In the genomic region with DNA sequence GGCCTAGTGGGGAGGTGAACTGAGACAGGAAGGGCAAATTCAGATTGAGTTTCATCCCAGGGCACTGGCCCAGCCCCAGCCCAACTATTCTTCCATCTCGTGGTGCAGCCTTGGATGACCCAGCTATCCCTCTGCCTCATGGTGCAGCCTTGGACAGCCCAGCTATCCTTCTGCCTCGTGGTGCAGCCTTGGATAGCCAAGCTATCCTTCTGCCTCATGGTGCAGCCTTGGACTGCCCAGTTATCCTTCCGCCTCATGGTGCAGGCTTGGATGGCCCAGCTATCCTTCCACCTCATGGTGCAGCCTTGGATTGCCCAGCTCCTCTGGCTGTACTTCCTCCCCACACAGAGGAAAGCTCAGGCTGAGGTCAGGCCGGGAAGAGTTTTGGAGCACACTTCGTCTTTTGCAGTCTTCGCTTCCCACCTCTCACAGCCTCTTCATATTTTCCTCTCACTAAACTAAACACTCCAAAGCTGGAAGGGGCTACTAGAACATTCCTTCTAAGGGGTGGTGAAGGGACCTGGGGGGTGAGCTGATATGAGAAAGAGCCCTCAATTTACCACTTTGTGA, we compare ENCODE assay signal across 25 cellular contexts.
"Had no signal": no experiment of that assay in that cellular context is flagged by ENCODE, and none has a peak within 500 bp of the region (broad histone marks: within the 10 kb centered on the region; RNA-seq: fewer than 3 reads in every experiment).

No MANE protein-coding gene starts in this region.

- H3K27ac ChIP-seq: left ventricle myocardium inferior, ovary, right atrium auricular region, skin epidermis, stomach, suprapubic skin, tibial nerve, upper lobe of right lung had no signal

- DNase-seq: hypothalamus; immature natural killer cell; kidney; left ventricle myocardium inferior; midbrain; mucosa of descending colon; naive thymus-derived CD4-positive, alpha-beta T cell; ovary; stimulated activated CD4-positive, alpha-beta T cell treated with anti-CD3 and anti-CD28 coated beads, Interleukin-12 subunit alpha, Interleukin-12 subunit beta, amount 100 ng/mL, for 4 hours; stimulated activated CD4-positive, alpha-beta T cell treated with anti-CD3 and anti-CD28 coated beads, Interleukin-15, amount 100 ng/mL, for 24 hours; stimulated activated CD4-positive, alpha-beta T cell treated with anti-CD3 and anti-CD28 coated beads, Interleukin-2, amount 100 ng/mL, for 24 hours; stimulated activated CD4-positive, alpha-beta T cell treated with anti-CD3 and anti-CD28 coated beads, Interleukin-4, amount 100 ng/mL, for 1 hour; stimulated activated naive B cell treated with anti-CD40 and anti-IgM and Interleukin-4, amounts not matched to agents 10 μg/mL and 1 μg/mL and 100 μg/mL, for 72 hours; stimulated activated naive CD8-positive, alpha-beta T cell treated with anti-CD3 and anti-CD28 coated beads, Interleukin-15, Interleukin-2, amounts not matched to agents 100 U/mL and 50 U/mL, for 24 hours; stomach; upper lobe of right lung had no signal

- H3K36me3 ChIP-seq: left ventricle myocardium inferior, ovary, right atrium auricular region, stomach, suprapubic skin, tibial nerve, upper lobe of right lung had no signal

- H3K4me3 ChIP-seq: left ventricle myocardium inferior, lung, mucosa of descending colon, ovary, right atrium auricular region, skin epidermis, stomach, suprapubic skin, tibial nerve, upper lobe of right lung had no signal

- H3K4me1 ChIP-seq: upper lobe of right lung had no signal

- H3K27me3 Mint-ChIP-seq: memory B cell; naive thymus-derived CD4-positive, alpha-beta T cell; natural killer cell treated with Interleukin-12 subunit alpha and Interleukin-12 subunit beta and Interleukin-15 and Interleukin-18, amount 100 ng/mL, for 72 hours; progenitor cell of endocrine pancreas had no signal

- H3K36me3 Mint-ChIP-seq: immature natural killer cell; memory B cell; naive thymus-derived CD4-positive, alpha-beta T cell; stimulated activated naive B cell treated with anti-CD40 and anti-IgM and Interleukin-4, amounts not matched to agents 10 μg/mL and 1 μg/mL and 100 μg/mL, for 72 hours had no signal

- H3K27ac Mint-ChIP-seq: immature natural killer cell; memory B cell; naive thymus-derived CD4-positive, alpha-beta T cell; natural killer cell treated with Interleukin-12 subunit alpha and Interleukin-12 subunit beta and Interleukin-15 and Interleukin-18, amount 100 ng/mL, for 72 hours; progenitor cell of endocrine pancreas; stimulated activated naive B cell treated with anti-CD40 and anti-IgM and Interleukin-4, amounts not matched to agents 10 μg/mL and 1 μg/mL and 100 μg/mL, for 72 hours had no signal

- H3K27me3 ChIP-seq: ovary, right atrium auricular region had no signal

- ATAC-seq: mucosa of descending colon; naive thymus-derived CD4-positive, alpha-beta T cell; sciatic nerve; stimulated activated naive B cell treated with anti-CD40 and anti-IgM and Interleukin-4, amounts not matched to agents 10 μg/mL and 1 μg/mL and 100 μg/mL, for 72 hours; stimulated activated naive CD8-positive, alpha-beta T cell treated with anti-CD3 and anti-CD28 coated beads, Interleukin-15, Interleukin-2, amounts not matched to agents 100 U/mL and 50 U/mL, for 24 hours; upper lobe of right lung had no signal

- H3K4me1 Mint-ChIP-seq: immature natural killer cell; memory B cell; stimulated activated naive B cell treated with anti-CD40 and anti-IgM and Interleukin-4, amounts not matched to agents 10 μg/mL and 1 μg/mL and 100 μg/mL, for 72 hours had no signal

- H3K4me3 Mint-ChIP-seq: immature natural killer cell; memory B cell; natural killer cell treated with Interleukin-12 subunit alpha and Interleukin-12 subunit beta and Interleukin-15 and Interleukin-18, amount 100 ng/mL, for 72 hours; stimulated activated naive B cell treated with anti-CD40 and anti-IgM and Interleukin-4, amounts not matched to agents 10 μg/mL and 1 μg/mL and 100 μg/mL, for 72 hours had no signal
